In genomic region chr5:17436766-17437221, GRCh38 we compare ENCODE assay signal across 9 cellular contexts.
DNase-seq lines count a peak whose midpoint lies in the region; TF ChIP-seq lines count a peak whose summit lies in the region.
"Had no signal": no experiment of that assay in that cellular context is flagged by ENCODE, and none has a peak within 500 bp of the region (broad histone marks: within the 10 kb centered on the region; RNA-seq: fewer than 3 reads in every experiment).

No MANE protein-coding gene starts in this region.

- no peak overlapping the region for H3K4me3 ChIP-seq in HEK293 (ENCODE audit: low read depth, low read length)

- H3K4me1 ChIP-seq in HEK293 (ENCODE audit: control insufficient read depth, insufficient read depth, low read length): peaks cover 8% of the 10 kb centered on the region

- peak overlapping the region; percentile 35 for H3K27ac ChIP-seq in HEK293 (ENCODE audit: extremely low read depth, low read depth, low read length)

- peaks cover 41% of the 10 kb centered on the region for H3K9me3 Mint-ChIP-seq in activated T-helper 2 cell treated with anti-CD3 and anti-CD28 coated beads, Interferon-gamma antibody, Interleukin-2, Interleukin-4, amounts not matched to agents 10 μg/mL and 5 μg/mL and 100 μg/mL, durations not matched to agents 14 hours and 24 hours and 36 hours

- DNase-seq in GM04503 (ENCODE audit: low read depth): peak; percentile 27
- peak; percentile 100 for DNase-seq in NOMO-1 (lab: John Stamatoyannopoulos, UW; ENCODE audit: unreplicated experiment in 2 of 2)
- DNase-seq in left kidney (ENCODE audit: low read depth, low spot score): peak; percentile 72
- DNase-seq in cortex of kidney (lab: John Stamatoyannopoulos, UW): no peak
- DNase-seq in DMS 273 treated with DMSO at 0.1 percent for 48 hours (lab: John Stamatoyannopoulos, UW): no peak
- no peak for DNase-seq in NCI-H82 (lab: John Stamatoyannopoulos, UW)
- DNase-seq in activated T-helper 2 cell treated with anti-CD3 and anti-CD28 coated beads, Interferon-gamma antibody, Interleukin-2, Interleukin-4, amounts not matched to agents 10 μg/mL and 5 μg/mL and 100 μg/mL, durations not matched to agents 14 hours and 24 hours and 36 hours (ENCODE audit: low spot score): no peak

- no peak overlapping the region for H3K4me3 Mint-ChIP-seq in activated T-helper 2 cell treated with anti-CD3 and anti-CD28 coated beads, Interferon-gamma antibody, Interleukin-2, Interleukin-4, amounts not matched to agents 10 μg/mL and 5 μg/mL and 100 μg/mL, durations not matched to agents 14 hours and 24 hours and 36 hours (ENCODE audit: low read depth)
- H3K4me3 Mint-ChIP-seq: brain had no signal

- no peaks in the 10 kb centered on the region for H3K36me3 Mint-ChIP-seq in activated T-helper 2 cell treated with anti-CD3 and anti-CD28 coated beads, Interferon-gamma antibody, Interleukin-2, Interleukin-4, amounts not matched to agents 10 μg/mL and 5 μg/mL and 100 μg/mL, durations not matched to agents 14 hours and 24 hours and 36 hours (ENCODE audit: low read depth)
- H3K36me3 Mint-ChIP-seq: brain had no signal

- no peak for TF ChIP-seq CTCF in HEK293 (tag by site-specific recombination; IDR thresholded peaks at IDR 0.05)

- H3K36me3 ChIP-seq in HEK293 (ENCODE audit: control insufficient read depth in 2 of 2, insufficient read depth in 1 of 2, low read length in 2 of 2): no peaks in the 10 kb centered on the region

- intact Hi-C loops in activated T-helper 2 cell treated with anti-CD3 and anti-CD28 coated beads, Interferon-gamma antibody, Interleukin-2, Interleukin-4, amounts not matched to agents 10 μg/mL and 5 μg/mL and 100 μg/mL, durations not matched to agents 14 hours and 24 hours and 36 hours (cut with micrococcal nuclease): no loop called here

- H3K27ac Mint-ChIP-seq in activated T-helper 2 cell treated with anti-CD3 and anti-CD28 coated beads, Interferon-gamma antibody, Interleukin-2, Interleukin-4, amounts not matched to agents 10 μg/mL and 5 μg/mL and 100 μg/mL, durations not matched to agents 14 hours and 24 hours and 36 hours: no peak overlapping the region
- H3K27ac Mint-ChIP-seq: brain had no signal

- POLR2A ChIA-PET in HEK293 (lab: Yijun Ruan, JAX): no interaction called here

- H3K4me1 Mint-ChIP-seq in activated T-helper 2 cell treated with anti-CD3 and anti-CD28 coated beads, Interferon-gamma antibody, Interleukin-2, Interleukin-4, amounts not matched to agents 10 μg/mL and 5 μg/mL and 100 μg/mL, durations not matched to agents 14 hours and 24 hours and 36 hours (ENCODE audit: low read depth): no peaks in the 10 kb centered on the region

- CTCF ChIA-PET in HEK293 (lab: Yijun Ruan, JAX): no interaction called here

- H3K27me3 Mint-ChIP-seq in activated T-helper 2 cell treated with anti-CD3 and anti-CD28 coated beads, Interferon-gamma antibody, Interleukin-2, Interleukin-4, amounts not matched to agents 10 μg/mL and 5 μg/mL and 100 μg/mL, durations not matched to agents 14 hours and 24 hours and 36 hours (ENCODE audit: low read depth): no peaks in the 10 kb centered on the region
- H3K27me3 Mint-ChIP-seq: brain had no signal

- H3K9me3 ChIP-seq in HEK293 (ENCODE audit: control insufficient read depth, insufficient read depth, low read depth, low read length): no peaks in the 10 kb centered on the region

TF ChIP-seq in HEK293, 187 proteins besides CTCF, POLR2A, EP300 and RAD21:
- TF ChIP-seq FEZF1 (tag by site-specific recombination; IDR thresholded peaks at IDR 0.05) (no peak), ZIC2 (tag by site-specific recombination; IDR thresholded peaks at IDR 0.05) (no peak), ZNF2 (tag by site-specific recombination; IDR thresholded peaks at IDR 0.05) (no peak), ZNF23 (tag by site-specific recombination; IDR thresholded peaks at IDR 0.05; ENCODE audit: borderline replicate concordance) (no peak), ZFP37 (tag by site-specific recombination; IDR thresholded peaks at IDR 0.05) (no peak), PRDM4 (tag by site-specific recombination; IDR thresholded peaks at IDR 0.05) (no peak), ZNF677 (tag by site-specific recombination; IDR thresholded peaks at IDR 0.05) (no peak), ZNF174 (tag by site-specific recombination; IDR thresholded peaks at IDR 0.05) (no peak), ZNF791 (tag by site-specific recombination; IDR thresholded peaks at IDR 0.05) (no peak), ZNF518A (tag by site-specific recombination; conservative IDR thresholded peaks at IDR 0.05; ENCODE audit: low read depth) (no peak), ZNF24 (tag by site-specific recombination; IDR thresholded peaks at IDR 0.05) (no peak), ZNF629 (tag by site-specific recombination; IDR thresholded peaks at IDR 0.05) (no peak), ZBTB8A (tag by site-specific recombination; IDR thresholded peaks at IDR 0.05) (no peak), BCL11A (tag by site-specific recombination; IDR thresholded peaks at IDR 0.05; ENCODE audit: low read depth) (no peak), ZNF660 (tag by site-specific recombination; IDR thresholded peaks at IDR 0.05) (no peak), ZNF624 (tag by site-specific recombination; IDR thresholded peaks at IDR 0.05) (no peak), ZNF529 (tag by site-specific recombination; IDR thresholded peaks at IDR 0.05; ENCODE audit: insufficient replicate concordance) (no peak)

Comparison
In these comparisons a context has a peak if more than half of its experiments do, and no peak if none do; other contexts are left out.
1. DNase-seq: peak in GM04503 (single experiment), NOMO-1 (2 of 2) and left kidney (single experiment); none in cortex of kidney (single experiment), DMS 273 treated with DMSO at 0.1 percent for 48 hours (single experiment), NCI-H82 (single experiment) and activated T-helper 2 cell treated with anti-CD3 and anti-CD28 coated beads, Interferon-gamma antibody, Interleukin-2, Interleukin-4, amounts not matched to agents 10 μg/mL and 5 μg/mL and 100 μg/mL, durations not matched to agents 14 hours and 24 hours and 36 hours (single experiment).